ENCODE assay signal across 29 cellular contexts in the genomic region with DNA sequence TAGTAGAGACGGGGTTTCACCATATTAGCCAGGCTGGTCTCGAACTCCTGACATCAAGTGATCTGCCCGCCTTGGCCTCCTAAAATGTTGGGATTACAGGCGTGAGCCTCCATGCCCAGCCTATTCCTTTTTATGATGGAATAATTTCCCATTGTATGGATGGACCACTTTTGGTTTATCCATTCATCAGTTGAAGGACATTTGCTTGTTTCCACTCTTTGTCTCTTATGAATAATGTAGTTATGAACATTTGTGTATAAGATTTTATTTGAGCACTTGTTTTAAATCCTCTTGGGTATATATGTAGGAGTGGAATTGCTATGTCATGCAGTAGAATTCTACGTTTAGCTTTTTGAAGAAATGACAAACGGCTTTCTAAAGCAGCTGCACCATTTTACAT.
"Had no signal": no experiment of that assay in that cellular context is flagged by ENCODE, and none has a peak within 500 bp of the region (broad histone marks: within the 10 kb centered on the region; RNA-seq: fewer than 3 reads in every experiment).

No MANE protein-coding gene starts in this region.

- H3K27me3 Mint-ChIP-seq: type B pancreatic cell had no signal

- H3K9me3 Mint-ChIP-seq: stimulated activated effector memory CD8-positive, alpha-beta T cell treated with anti-CD3 and anti-CD28 coated beads, Interleukin-12 subunit alpha, Interleukin-12 subunit beta, amount 100 ng/mL, for 72 hours; stimulated activated naive B cell treated with anti-CD40 and anti-IgM and Interleukin-4, amounts not matched to agents 10 μg/mL and 1 μg/mL and 100 μg/mL, for 72 hours; stimulated activated naive CD8-positive, alpha-beta T cell treated with anti-CD3 and anti-CD28 coated beads, Interleukin-15, amount 100 ng/mL, for 72 hours; stimulated activated naive CD8-positive, alpha-beta T cell treated with anti-CD3 and anti-CD28 coated beads, Interleukin-15, Interleukin-2, amounts not matched to agents 100 ng/mL and 50 ng/mL, for 24 hours; type B pancreatic cell had no signal

- H3K4me1 ChIP-seq: stomach, suprapubic skin, testis, thyroid gland, tibial artery, tibial nerve, transverse colon, upper lobe of left lung, upper lobe of right lung, uterus, vagina had no signal

- H3K36me3 ChIP-seq: suprapubic skin, thoracic aorta, thyroid gland, tibial artery, transverse colon, upper lobe of left lung, upper lobe of right lung, uterus, vagina had no signal

- ATAC-seq: stimulated activated effector memory CD8-positive, alpha-beta T cell treated with anti-CD3 and anti-CD28 coated beads, Interleukin-12 subunit alpha, Interleukin-12 subunit beta, amount 100 ng/mL, for 72 hours; stimulated activated memory B cell treated with anti-CD40 and anti-IgM and Interleukin-4, amounts not matched to agents 10 μg/mL and 1 μg/mL and 100 μg/mL, for 72 hours; stimulated activated naive B cell treated with anti-CD40 and anti-IgM and Interleukin-4, amounts not matched to agents 10 μg/mL and 1 μg/mL and 100 μg/mL, for 72 hours; stimulated activated naive CD8-positive, alpha-beta T cell treated with anti-CD3 and anti-CD28 coated beads, Interleukin-15, amount 100 ng/mL, for 72 hours; stimulated activated naive CD8-positive, alpha-beta T cell treated with anti-CD3 and anti-CD28 coated beads, Interleukin-15, Interleukin-2, amounts not matched to agents 100 U/mL and 50 U/mL, for 24 hours; upper lobe of right lung had no signal

- H3K9me3 ChIP-seq: stomach, suprapubic skin, testis, thoracic aorta, thyroid gland, tibial artery, tibial nerve, transverse colon, upper lobe of left lung, upper lobe of right lung, uterus, vagina had no signal

- DNase-seq: stimulated activated CD4-positive, alpha-beta T cell treated with anti-CD3 and anti-CD28 coated beads, Interleukin-2, amount 100 ng/mL, for 48 hours; stimulated activated CD4-positive, alpha-beta T cell treated with anti-CD3 and anti-CD28 coated beads, Interleukin-4, amount 100 ng/mL, for 1 hour; stimulated activated CD4-positive, alpha-beta T cell treated with anti-CD3 and anti-CD28 coated beads, Interleukin-4, amount 100 ng/mL, for 24 hours; stimulated activated CD4-positive, alpha-beta T cell treated with anti-CD3 and anti-CD28 coated beads, Interleukin-4, amount 100 ng/mL, for 4 hours; stimulated activated CD8-positive, alpha-beta memory T cell treated with anti-CD3 and anti-CD28 coated beads, Interleukin-4, amount 100 ng/mL, for 48 hours; stimulated activated naive B cell treated with anti-CD40 and anti-IgM and Interleukin-4, amounts not matched to agents 10 μg/mL and 1 μg/mL and 100 μg/mL, for 72 hours; stimulated activated naive CD4-positive, alpha-beta T cell; stimulated activated naive CD4-positive, alpha-beta T cell treated with Interleukin-2 at 50 U/mL for 16 hours; stimulated activated naive CD8-positive, alpha-beta T cell treated with anti-CD3 and anti-CD28 coated beads, Interleukin-15, amount 100 ng/mL, for 72 hours; stimulated activated naive CD8-positive, alpha-beta T cell treated with anti-CD3 and anti-CD28 coated beads, Interleukin-15, Interleukin-2, amounts not matched to agents 100 U/mL and 50 U/mL, for 24 hours; stomach; substantia nigra; testis; thyroid gland; tibial artery; transverse colon; trophoblast cell; upper lobe of left lung; upper lobe of right lung; uterus had no signal

- H3K27me3 ChIP-seq: stomach, suprapubic skin, testis, thyroid gland, tibial artery, tibial nerve, transverse colon, upper lobe of left lung, uterus, vagina had no signal

- H3K36me3 Mint-ChIP-seq: stimulated activated effector memory CD8-positive, alpha-beta T cell treated with anti-CD3 and anti-CD28 coated beads, Interleukin-12 subunit alpha, Interleukin-12 subunit beta, amount 100 ng/mL, for 72 hours; stimulated activated memory B cell treated with anti-CD40 and anti-IgM and Interleukin-4, amounts not matched to agents 10 μg/mL and 1 μg/mL and 100 μg/mL, for 72 hours; stimulated activated naive B cell treated with anti-CD40 and anti-IgM and Interleukin-4, amounts not matched to agents 10 μg/mL and 1 μg/mL and 100 μg/mL, for 72 hours; type B pancreatic cell had no signal

- H3K27ac Mint-ChIP-seq: stimulated activated effector memory CD8-positive, alpha-beta T cell treated with anti-CD3 and anti-CD28 coated beads, Interleukin-12 subunit alpha, Interleukin-12 subunit beta, amount 100 ng/mL, for 72 hours; stimulated activated memory B cell treated with anti-CD40 and anti-IgM and Interleukin-4, amounts not matched to agents 10 μg/mL and 1 μg/mL and 100 μg/mL, for 72 hours; stimulated activated naive B cell treated with anti-CD40 and anti-IgM and Interleukin-4, amounts not matched to agents 10 μg/mL and 1 μg/mL and 100 μg/mL, for 72 hours; stimulated activated naive CD8-positive, alpha-beta T cell treated with anti-CD3 and anti-CD28 coated beads, Interleukin-15, amount 100 ng/mL, for 72 hours; stimulated activated naive CD8-positive, alpha-beta T cell treated with anti-CD3 and anti-CD28 coated beads, Interleukin-15, Interleukin-2, amounts not matched to agents 100 ng/mL and 50 ng/mL, for 24 hours; type B pancreatic cell had no signal

- H3K4me1 Mint-ChIP-seq: stimulated activated memory B cell treated with anti-CD40 and anti-IgM and Interleukin-4, amounts not matched to agents 10 μg/mL and 1 μg/mL and 100 μg/mL, for 72 hours; stimulated activated naive B cell treated with anti-CD40 and anti-IgM and Interleukin-4, amounts not matched to agents 10 μg/mL and 1 μg/mL and 100 μg/mL, for 72 hours; stimulated activated naive CD8-positive, alpha-beta T cell treated with anti-CD3 and anti-CD28 coated beads, Interleukin-15, amount 100 ng/mL, for 72 hours had no signal

- H3K4me3 Mint-ChIP-seq: stimulated activated effector memory CD8-positive, alpha-beta T cell treated with anti-CD3 and anti-CD28 coated beads, Interleukin-12 subunit alpha, Interleukin-12 subunit beta, amount 100 ng/mL, for 72 hours; stimulated activated memory B cell treated with anti-CD40 and anti-IgM and Interleukin-4, amounts not matched to agents 10 μg/mL and 1 μg/mL and 100 μg/mL, for 72 hours; stimulated activated naive B cell treated with anti-CD40 and anti-IgM and Interleukin-4, amounts not matched to agents 10 μg/mL and 1 μg/mL and 100 μg/mL, for 72 hours; stimulated activated naive CD8-positive, alpha-beta T cell treated with anti-CD3 and anti-CD28 coated beads, Interleukin-15, amount 100 ng/mL, for 72 hours; stimulated activated naive CD8-positive, alpha-beta T cell treated with anti-CD3 and anti-CD28 coated beads, Interleukin-15, Interleukin-2, amounts not matched to agents 100 ng/mL and 50 ng/mL, for 24 hours; type B pancreatic cell had no signal

- FAIRE-seq: urothelium cell line had no signal

- H3K4me3 ChIP-seq: stomach, suprapubic skin, testis, thoracic aorta, thyroid gland, tibial artery, tibial nerve, transverse colon, upper lobe of left lung, upper lobe of right lung, uterus, vagina had no signal

- H3K27ac ChIP-seq: stomach, suprapubic skin, testis, thoracic aorta, thyroid gland, tibial artery, tibial nerve, transverse colon, upper lobe of left lung, upper lobe of right lung, uterus, vagina had no signal
